ENCODE assay signal across 1 cellular context in the genomic region with DNA sequence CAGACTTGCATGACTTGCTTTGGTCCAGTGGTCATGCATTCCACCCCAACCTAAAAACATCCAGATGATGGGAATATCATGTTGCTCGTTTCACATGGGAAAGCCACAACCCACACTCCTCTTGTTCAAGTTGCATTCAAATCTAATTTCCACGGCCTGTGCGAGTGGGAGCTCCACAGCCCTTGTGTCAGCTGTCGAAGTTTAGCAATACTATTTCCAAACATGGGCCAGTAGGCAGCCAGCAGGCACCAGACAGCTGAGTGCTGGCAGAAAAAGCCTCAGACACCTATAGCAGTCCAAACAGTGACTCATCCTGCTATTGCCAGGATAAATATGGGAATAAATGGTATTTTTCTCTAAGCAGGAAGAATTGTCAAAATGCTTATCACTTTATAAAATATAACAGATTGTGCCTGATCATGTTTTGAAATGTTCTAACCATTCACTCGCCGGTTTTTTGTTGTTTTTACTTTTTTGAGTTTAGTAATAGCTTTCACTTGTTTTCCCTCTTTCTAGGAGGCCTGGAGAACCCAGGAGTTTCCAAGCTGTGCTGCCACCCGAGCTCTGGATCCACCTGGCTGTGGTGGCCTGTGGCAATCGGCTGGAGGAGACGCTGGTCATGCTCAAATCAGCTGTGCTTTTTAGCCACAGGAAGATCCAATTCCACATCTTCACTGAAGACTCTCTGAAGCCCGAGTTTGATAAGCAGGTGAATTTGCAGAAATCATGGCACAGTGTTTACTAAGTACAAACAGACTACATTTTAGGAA.
TF ChIP-seq lines count a peak whose summit lies in the region.

No MANE protein-coding gene starts in this region.

TF ChIP-seq in SK-N-SH, 30 proteins besides CTCF, POLR2A, EP300 and RAD21 (continued from another document):
- no peak for TF ChIP-seq FOXJ3 (CRISPR knock-in tag; IDR thresholded peaks at IDR 0.05)
- 0 out of 2 replicates have a peak, but pooled peaks have one; percentile 4 for TF ChIP-seq SMC3 (IDR thresholded peaks at IDR 0.05; ENCODE audit: low read depth, low read length)
- TF ChIP-seq, protein P1, sequence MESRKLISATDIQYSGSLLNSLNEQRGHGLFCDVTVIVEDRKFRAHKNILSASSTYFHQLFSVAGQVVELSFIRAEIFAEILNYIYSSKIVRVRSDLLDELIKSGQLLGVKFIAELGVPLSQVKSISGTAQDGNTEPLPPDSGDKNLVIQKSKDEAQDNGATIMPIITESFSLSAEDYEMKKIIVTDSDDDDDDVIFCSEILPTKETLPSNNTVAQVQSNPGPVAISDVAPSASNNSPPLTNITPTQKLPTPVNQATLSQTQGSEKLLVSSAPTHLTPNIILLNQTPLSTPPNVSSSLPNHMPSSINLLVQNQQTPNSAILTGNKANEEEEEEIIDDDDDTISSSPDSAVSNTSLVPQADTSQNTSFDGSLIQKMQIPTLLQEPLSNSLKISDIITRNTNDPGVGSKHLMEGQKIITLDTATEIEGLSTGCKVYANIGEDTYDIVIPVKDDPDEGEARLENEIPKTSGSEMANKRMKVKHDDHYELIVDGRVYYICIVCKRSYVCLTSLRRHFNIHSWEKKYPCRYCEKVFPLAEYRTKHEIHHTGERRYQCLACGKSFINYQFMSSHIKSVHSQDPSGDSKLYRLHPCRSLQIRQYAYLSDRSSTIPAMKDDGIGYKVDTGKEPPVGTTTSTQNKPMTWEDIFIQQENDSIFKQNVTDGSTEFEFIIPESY (IDR thresholded peaks at IDR 0.05; ENCODE audit: borderline replicate concordance, low read depth), result no peak
- no peak for TF ChIP-seq GABPA (IDR thresholded peaks at IDR 0.05; ENCODE audit: low read depth)
- TF ChIP-seq YY1 (IDR thresholded peaks at IDR 0.05; ENCODE audit: low read depth), result no peak
- no peak for TF ChIP-seq TEAD4 (IDR thresholded peaks at IDR 0.05; ENCODE audit: borderline replicate concordance, insufficient read depth)
- TF ChIP-seq CHD2 (IDR thresholded peaks at IDR 0.05; ENCODE audit: low read length, partially characterized antibody), result no peak
- TF ChIP-seq, protein P2, sequence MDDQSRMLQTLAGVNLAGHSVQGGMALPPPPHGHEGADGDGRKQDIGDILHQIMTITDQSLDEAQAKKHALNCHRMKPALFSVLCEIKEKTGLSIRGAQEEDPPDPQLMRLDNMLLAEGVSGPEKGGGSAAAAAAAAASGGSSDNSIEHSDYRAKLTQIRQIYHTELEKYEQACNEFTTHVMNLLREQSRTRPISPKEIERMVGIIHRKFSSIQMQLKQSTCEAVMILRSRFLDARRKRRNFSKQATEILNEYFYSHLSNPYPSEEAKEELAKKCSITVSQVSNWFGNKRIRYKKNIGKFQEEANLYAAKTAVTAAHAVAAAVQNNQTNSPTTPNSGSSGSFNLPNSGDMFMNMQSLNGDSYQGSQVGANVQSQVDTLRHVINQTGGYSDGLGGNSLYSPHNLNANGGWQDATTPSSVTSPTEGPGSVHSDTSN (IDR thresholded peaks at IDR 0.05), result peak; percentile 44; the same call in 1 of the 2 replicates
- no peak for TF ChIP-seq TAF1 (IDR thresholded peaks at IDR 0.05; ENCODE audit: borderline replicate concordance, low read depth, low read length)
- peak; percentile 73 for TF ChIP-seq TCF12 (IDR thresholded peaks at IDR 0.05)
- peak; percentile 72 for TF ChIP-seq FOSL2 (IDR thresholded peaks at IDR 0.05; ENCODE audit: borderline replicate concordance, low read depth)
- TF ChIP-seq, protein P3, sequence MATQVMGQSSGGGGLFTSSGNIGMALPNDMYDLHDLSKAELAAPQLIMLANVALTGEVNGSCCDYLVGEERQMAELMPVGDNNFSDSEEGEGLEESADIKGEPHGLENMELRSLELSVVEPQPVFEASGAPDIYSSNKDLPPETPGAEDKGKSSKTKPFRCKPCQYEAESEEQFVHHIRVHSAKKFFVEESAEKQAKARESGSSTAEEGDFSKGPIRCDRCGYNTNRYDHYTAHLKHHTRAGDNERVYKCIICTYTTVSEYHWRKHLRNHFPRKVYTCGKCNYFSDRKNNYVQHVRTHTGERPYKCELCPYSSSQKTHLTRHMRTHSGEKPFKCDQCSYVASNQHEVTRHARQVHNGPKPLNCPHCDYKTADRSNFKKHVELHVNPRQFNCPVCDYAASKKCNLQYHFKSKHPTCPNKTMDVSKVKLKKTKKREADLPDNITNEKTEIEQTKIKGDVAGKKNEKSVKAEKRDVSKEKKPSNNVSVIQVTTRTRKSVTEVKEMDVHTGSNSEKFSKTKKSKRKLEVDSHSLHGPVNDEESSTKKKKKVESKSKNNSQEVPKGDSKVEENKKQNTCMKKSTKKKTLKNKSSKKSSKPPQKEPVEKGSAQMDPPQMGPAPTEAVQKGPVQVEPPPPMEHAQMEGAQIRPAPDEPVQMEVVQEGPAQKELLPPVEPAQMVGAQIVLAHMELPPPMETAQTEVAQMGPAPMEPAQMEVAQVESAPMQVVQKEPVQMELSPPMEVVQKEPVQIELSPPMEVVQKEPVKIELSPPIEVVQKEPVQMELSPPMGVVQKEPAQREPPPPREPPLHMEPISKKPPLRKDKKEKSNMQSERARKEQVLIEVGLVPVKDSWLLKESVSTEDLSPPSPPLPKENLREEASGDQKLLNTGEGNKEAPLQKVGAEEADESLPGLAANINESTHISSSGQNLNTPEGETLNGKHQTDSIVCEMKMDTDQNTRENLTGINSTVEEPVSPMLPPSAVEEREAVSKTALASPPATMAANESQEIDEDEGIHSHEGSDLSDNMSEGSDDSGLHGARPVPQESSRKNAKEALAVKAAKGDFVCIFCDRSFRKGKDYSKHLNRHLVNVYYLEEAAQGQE (IDR thresholded peaks at IDR 0.05; ENCODE audit: low read depth, low read length), result no peak
- TF ChIP-seq RFX5 (IDR thresholded peaks at IDR 0.05; ENCODE audit: low read length), result no peak
- TF ChIP-seq, protein P4, sequence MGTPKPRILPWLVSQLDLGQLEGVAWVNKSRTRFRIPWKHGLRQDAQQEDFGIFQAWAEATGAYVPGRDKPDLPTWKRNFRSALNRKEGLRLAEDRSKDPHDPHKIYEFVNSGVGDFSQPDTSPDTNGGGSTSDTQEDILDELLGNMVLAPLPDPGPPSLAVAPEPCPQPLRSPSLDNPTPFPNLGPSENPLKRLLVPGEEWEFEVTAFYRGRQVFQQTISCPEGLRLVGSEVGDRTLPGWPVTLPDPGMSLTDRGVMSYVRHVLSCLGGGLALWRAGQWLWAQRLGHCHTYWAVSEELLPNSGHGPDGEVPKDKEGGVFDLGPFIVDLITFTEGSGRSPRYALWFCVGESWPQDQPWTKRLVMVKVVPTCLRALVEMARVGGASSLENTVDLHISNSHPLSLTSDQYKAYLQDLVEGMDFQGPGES (IDR thresholded peaks at IDR 0.05; ENCODE audit: low read depth, low read length), result no peak
- TF ChIP-seq JUND (IDR thresholded peaks at IDR 0.05), result peak; percentile 57
- TF ChIP-seq SIN3A (IDR thresholded peaks at IDR 0.05; ENCODE audit: borderline replicate concordance, low read depth, low read length), result 0 out of 2 replicates have a peak, but pooled peaks have one; percentile 26
- TF ChIP-seq RXRA (IDR thresholded peaks at IDR 0.05; ENCODE audit: borderline replicate concordance, low read depth), result no peak
- no peak for TF ChIP-seq NRF1 (IDR thresholded peaks at IDR 0.05; ENCODE audit: low read depth, low read length)
- no peak for TF ChIP-seq RCOR1 (IDR thresholded peaks at IDR 0.05; ENCODE audit: low read length)
